10 cellular contexts compared by ENCODE assay signal in genomic region chr22:19843107-19843856, GRCh38. TPM values are rescaled to one million over a fixed set of nuclear protein-coding genes. Genes with fewer than 3 reads are reported as not detected.
A peak's percentile ranks its signal among the peaks of the same experiment; 100 is the strongest.
DNase-seq lines count a peak whose midpoint lies in the region; ATAC-seq and TF ChIP-seq lines count a peak whose summit lies in the region.
"Had no signal": no experiment of that assay in that cellular context is flagged by ENCODE, and none has a peak within 500 bp of the region (broad histone marks: within the 10 kb centered on the region; RNA-seq: fewer than 3 reads in every experiment).

No MANE protein-coding gene starts in this region.

- H3K9me3 ChIP-seq in breast epithelium: peaks cover 0 to 5% of the 10 kb centered on the region in 2 donors

- H3K4me3 Mint-ChIP-seq in osteocyte (ENCODE audit: unreplicated experiment): no peak overlapping the region

- no peaks in the 10 kb centered on the region for H3K27me3 Mint-ChIP-seq in osteocyte (ENCODE audit: unreplicated experiment)
- H3K27me3 Mint-ChIP-seq: naive thymus-derived CD4-positive, alpha-beta T cell had no signal

- H3K4me1 ChIP-seq in breast epithelium: peaks cover 22 to 25% of the 10 kb centered on the region in 2 donors

- no peak for ATAC-seq in stimulated activated naive CD8-positive, alpha-beta T cell treated with anti-CD3 and anti-CD28 coated beads, Interleukin-15, Interleukin-2, amounts not matched to agents 100 U/mL and 50 U/mL, for 24 hours

- H3K27ac ChIP-seq in C4-2B (peak overlapping the region; percentile 66), breast epithelium (peak overlapping the region; percentile 71 to 93)

- no peaks in the 10 kb centered on the region for H3K9me3 Mint-ChIP-seq in osteocyte (ENCODE audit: unreplicated experiment)
- H3K9me3 Mint-ChIP-seq: naive thymus-derived CD4-positive, alpha-beta T cell had no signal

- H3K4me3 ChIP-seq in breast epithelium: no peak overlapping the region

- no peak for TF ChIP-seq POLR2A in breast epithelium (IDR thresholded peaks at IDR 0.05)

- DNase-seq in NCI-H146 (lab: John Stamatoyannopoulos, UW): peak; percentile 69
- DNase-seq in breast epithelium (ENCODE audit: low spot score in 2 of 2): no peak
- no peak for DNase-seq in osteocyte (ENCODE audit: extremely low spot score, unreplicated experiment)
- DNase-seq in stimulated activated naive CD8-positive, alpha-beta T cell treated with anti-CD3 and anti-CD28 coated beads, Interleukin-15, Interleukin-2, amounts not matched to agents 100 U/mL and 50 U/mL, for 24 hours: no peak
- no peak for DNase-seq in OCI-M2 (lab: John Stamatoyannopoulos, UW; ENCODE audit: unreplicated experiment)
- DNase-seq in activated gamma-delta T cell treated with Interleukin-2 at 50 U/mL for 16 hours: no peak
- no peak for DNase-seq in NCI-H128 (lab: John Stamatoyannopoulos, UW; ENCODE audit: unreplicated experiment)
- DNase-seq: activated gamma-delta T cell had no signal

- intact Hi-C loops in breast epithelium (cut with DNase I; ENCODE audit: low total_unique reads): no loop called here

- no peaks in the 10 kb centered on the region for H3K27me3 ChIP-seq in breast epithelium

- no peaks in the 10 kb centered on the region for H3K36me3 ChIP-seq in breast epithelium

- H3K36me3 Mint-ChIP-seq in osteocyte (ENCODE audit: unreplicated experiment): peaks cover 5% of the 10 kb centered on the region

- TF ChIP-seq CTCF in C4-2B (conservative IDR thresholded peaks at IDR 0.05) (no peak), breast epithelium (IDR thresholded peaks at IDR 0.05) (no peak), osteocyte (IDR thresholded peaks at IDR 0.05) (no peak)

- peaks cover 35% of the 10 kb centered on the region for H3K4me1 Mint-ChIP-seq in osteocyte (ENCODE audit: unreplicated experiment)

- peak overlapping the region; percentile 87 for H3K27ac Mint-ChIP-seq in osteocyte (ENCODE audit: unreplicated experiment)

RNA-seq across cellular contexts. Expression of gene GNB1L, which starts 11.4 kb away (rescaled TPM):
- total RNA-seq in breast epithelium: 1 to 10 TPM; 5.6 to 8.2 (median 6.3) TPM
- total RNA-seq in osteocyte: 6.0 and 6.1 TPM in 2 replicates

RNA-seq across cellular contexts. Expression of gene RTL10, which starts 11.4 kb away (rescaled TPM):
- 10 to 100 TPM in 2 of 3 donors, 1 to 10 TPM in 1; 6.7 to 21.5 (median 14.1) TPM for total RNA-seq in breast epithelium
- total RNA-seq in osteocyte: 28.5 and 30.4 TPM in 2 replicates
